24 cellular contexts compared by ENCODE assay signal in genomic region chr10:95532536-95532935, GRCh38. TPM values are rescaled to one million over a fixed set of nuclear protein-coding genes. Genes with fewer than 3 reads are reported as not detected.
DNase-seq lines count a peak whose midpoint lies in the region; ATAC-seq and TF ChIP-seq lines count a peak whose summit lies in the region.
"Had no signal": no experiment of that assay in that cellular context is flagged by ENCODE, and none has a peak within 500 bp of the region (broad histone marks: within the 10 kb centered on the region; RNA-seq: fewer than 3 reads in every experiment).

No MANE protein-coding gene starts in this region.

- ATAC-seq in heart left ventricle (no peak), Right ventricle myocardium inferior (no peak), psoas muscle (no peak), WTC11 (no peak)
- ATAC-seq: activated CD8-positive, alpha-beta T cell treated with anti-CD3 and anti-CD28 coated beads, Interleukin-2, amount 10 ng/mL, durations not matched to agents 7 days and 5 days; T-cell had no signal

- no peaks in the 10 kb centered on the region for H3F3A ChIP-seq in neural progenitor cell (ENCODE audit: low read depth)

- no peak overlapping the region for H2AFZ ChIP-seq in neural progenitor cell (replicated peaks)

- 98 to 100% (median 98%) methylated on average over 2 of the region's 2 CpGs for WGBS in heart left ventricle, 4 donors
- 82 to 84% methylated on average over 2 of the region's 2 CpGs for WGBS in esophagus, 2 donors
- WGBS in psoas muscle, 3 donors = 92 to 100% (median 96%) methylated on average over 2 of the region's 2 CpGs

- no peak overlapping the region for H3K4me2 ChIP-seq in neural progenitor cell

- H3K9me3 ChIP-seq in heart left ventricle (no peaks in the 10 kb centered on the region), esophagus (ENCODE audit: control insufficient read depth in 2 of 2, insufficient read depth in 1 of 2, low read depth in 1 of 2, low read length in 1 of 2) (no peaks in the 10 kb centered on the region), psoas muscle (no peaks in the 10 kb centered on the region), neural progenitor cell (ENCODE audit: low read depth) (no peaks in the 10 kb centered on the region)
- H3K9me3 ChIP-seq: lower lobe of right lung, neutrophil, SJSA1, testis had no signal

- DNase-seq in heart left ventricle (no peak), Right ventricle myocardium inferior (ENCODE audit: missing footprints) (no peak), psoas muscle (no peak), WTC11 (ENCODE audit: low spot score) (no peak), ecto neural progenitor cell (ENCODE audit: low spot score) (no peak), neural progenitor cell (ENCODE audit: low spot score) (no peak)
- DNase-seq in activated CD4-positive, alpha-beta T cell treated with anti-CD3 and anti-CD28 coated beads, Interleukin-2, amount 10 ng/mL, durations not matched to agents 24 days and 14 days = no peak
- DNase-seq: activated CD4-positive, CD25-positive, alpha-beta regulatory T cell treated with anti-CD3 and anti-CD28 coated beads, Interleukin-2, amount 50 U/mL, for 72 hours; activated CD8-positive, alpha-beta T cell treated with anti-CD3 and anti-CD28 coated beads, Interleukin-2, amount 10 ng/mL, durations not matched to agents 7 days and 5 days; activated effector memory CD4-positive, alpha-beta T cell treated with anti-CD3 and anti-CD28 coated beads, Interleukin-2, amount 50 U/mL, for 16 hours; activated naive CD8-positive, alpha-beta T cell treated with anti-CD3 and anti-CD28 coated beads, Interleukin-2, amount 10 ng/mL, durations not matched to agents 7 days and 5 days; activated T-cell treated with anti-CD3 and anti-CD28 coated beads for 4 hours; AML-193; cerebellar nuclear complex; lower lobe of right lung; NCI-H1436 treated with DMSO at 0.1 percent for 48 hours; NCI-H524 treated with DMSO at 0.1 percent for 48 hours; small intestine; testis had no signal

- no peaks in the 10 kb centered on the region for H3K79me2 ChIP-seq in neural progenitor cell (ENCODE audit: low read depth)

- no peaks in the 10 kb centered on the region for H3K36me3 ChIP-seq in heart left ventricle
- no peaks in the 10 kb centered on the region for H3K36me3 ChIP-seq in esophagus (ENCODE audit: control insufficient read depth in 2 of 2, insufficient read depth in 2 of 2, low read length in 1 of 2)
- no peaks in the 10 kb centered on the region for H3K36me3 ChIP-seq in psoas muscle (ENCODE audit: insufficient read depth in 1 of 2, low read depth in 1 of 2)
- H3K36me3 ChIP-seq in neural progenitor cell = no peaks in the 10 kb centered on the region
- H3K36me3 ChIP-seq: lower lobe of right lung, neutrophil, SJSA1 had no signal

- H3K27me3 ChIP-seq in heart left ventricle (no peaks in the 10 kb centered on the region), esophagus (ENCODE audit: control insufficient read depth in 1 of 2, insufficient read depth in 2 of 2, low read length in 2 of 2) (no peaks in the 10 kb centered on the region), psoas muscle (ENCODE audit: insufficient read depth in 3 of 3, low read length in 2 of 3) (no peaks in the 10 kb centered on the region), neural progenitor cell (no peaks in the 10 kb centered on the region)
- H3K27me3 ChIP-seq: neutrophil, SJSA1, testis had no signal

- H3K27ac Mint-ChIP-seq in WTC11 = no peak overlapping the region; the same call in 1 of the 2 replicates
- H3K27ac Mint-ChIP-seq in neural progenitor cell = no peak overlapping the region
- H3K27ac Mint-ChIP-seq in activated CD4-positive, alpha-beta T cell treated with anti-CD3 and anti-CD28 coated beads, Interleukin-2, amount 10 ng/mL, durations not matched to agents 24 days and 14 days = no peak overlapping the region
- H3K27ac Mint-ChIP-seq: activated CD8-positive, alpha-beta T cell treated with anti-CD3 and anti-CD28 coated beads, Interleukin-2, amount 10 ng/mL, durations not matched to agents 7 days and 5 days; activated naive CD8-positive, alpha-beta T cell treated with anti-CD3 and anti-CD28 coated beads, Interleukin-2, amount 10 ng/mL, durations not matched to agents 7 days and 5 days; stimulated activated memory B cell treated with anti-CD40 and anti-IgM and Interleukin-4, amounts not matched to agents 10 μg/mL and 1 μg/mL and 100 μg/mL, for 72 hours; T-cell had no signal

- no peak overlapping the region for H3K9ac ChIP-seq in neural progenitor cell

- CTCF ChIA-PET in WTC11 (lab: Charles Lee) = no interaction called here

- no peak for TF ChIP-seq CTCF in heart left ventricle (IDR thresholded peaks at IDR 0.05)
- no peak for TF ChIP-seq CTCF in psoas muscle (IDR thresholded peaks at IDR 0.05)
- TF ChIP-seq CTCF in WTC11 (IDR thresholded peaks at IDR 0.05) = no peak
- TF ChIP-seq CTCF in neural progenitor cell (IDR thresholded peaks at IDR 0.05) = no peak

- no peak overlapping the region for H3K4me3 ChIP-seq in heart left ventricle
- H3K4me3 ChIP-seq in esophagus (ENCODE audit: low read depth in 1 of 2, low read length in 2 of 2) = no peak overlapping the region
- H3K4me3 ChIP-seq in psoas muscle = no peak overlapping the region
- no peak overlapping the region for H3K4me3 ChIP-seq in neural progenitor cell
- H3K4me3 ChIP-seq: lower lobe of right lung, SJSA1, testis had no signal

- H3K27ac ChIP-seq in heart left ventricle = peak overlapping the region in 9 of 12 donors; percentile 24 to 91 (median 30)
- peak overlapping the region; percentile 28 to 71 for H3K27ac ChIP-seq in esophagus (ENCODE audit: low read depth in 2 of 2, low read length in 1 of 2)
- peak overlapping the region; percentile 43 for H3K27ac ChIP-seq in psoas muscle
- no peak overlapping the region for H3K27ac ChIP-seq in neural progenitor cell
- H3K27ac ChIP-seq: lower lobe of right lung, neutrophil, SJSA1, testis had no signal

- H3K4me1 ChIP-seq in heart left ventricle (peaks cover 13 to 100% (median 76%) of the 10 kb centered on the region in 12 donors), esophagus (ENCODE audit: control insufficient read depth in 2 of 2, insufficient read depth in 2 of 2, low read length in 1 of 2) (peaks cover 3 to 10% of the 10 kb centered on the region in 2 donors), psoas muscle (peaks cover 77% of the 10 kb centered on the region), neural progenitor cell (no peaks in the 10 kb centered on the region)
- H3K4me1 ChIP-seq: SJSA1, testis had no signal

- H3K4me3 Mint-ChIP-seq in WTC11 (no peak overlapping the region), neural progenitor cell (no peak overlapping the region)
- no peak overlapping the region for H3K4me3 Mint-ChIP-seq in activated CD4-positive, alpha-beta T cell treated with anti-CD3 and anti-CD28 coated beads, Interleukin-2, amount 10 ng/mL, durations not matched to agents 24 days and 14 days
- H3K4me3 Mint-ChIP-seq: activated CD8-positive, alpha-beta T cell treated with anti-CD3 and anti-CD28 coated beads, Interleukin-2, amount 10 ng/mL, durations not matched to agents 7 days and 5 days; activated naive CD8-positive, alpha-beta T cell treated with anti-CD3 and anti-CD28 coated beads, Interleukin-2, amount 10 ng/mL, durations not matched to agents 7 days and 5 days; stimulated activated memory B cell treated with anti-CD40 and anti-IgM and Interleukin-4, amounts not matched to agents 10 μg/mL and 1 μg/mL and 100 μg/mL, for 72 hours; T-cell had no signal

- POLR2A ChIA-PET in WTC11 (lab: Charles Lee) = no interaction called here

- no peaks in the 10 kb centered on the region for H3K36me3 Mint-ChIP-seq in WTC11
- no peaks in the 10 kb centered on the region for H3K36me3 Mint-ChIP-seq in neural progenitor cell
- no peaks in the 10 kb centered on the region for H3K36me3 Mint-ChIP-seq in activated CD4-positive, alpha-beta T cell treated with anti-CD3 and anti-CD28 coated beads, Interleukin-2, amount 10 ng/mL, durations not matched to agents 24 days and 14 days (ENCODE audit: low read depth)
- H3K36me3 Mint-ChIP-seq: activated naive CD8-positive, alpha-beta T cell treated with anti-CD3 and anti-CD28 coated beads, Interleukin-2, amount 10 ng/mL, durations not matched to agents 7 days and 5 days; stimulated activated memory B cell treated with anti-CD40 and anti-IgM and Interleukin-4, amounts not matched to agents 10 μg/mL and 1 μg/mL and 100 μg/mL, for 72 hours; T-cell had no signal

- H3K27me3 Mint-ChIP-seq in WTC11 (ENCODE audit: low read depth) = no peaks in the 10 kb centered on the region
- H3K27me3 Mint-ChIP-seq in neural progenitor cell (ENCODE audit: insufficient read depth, low read depth) = peaks cover 7% of the 10 kb centered on the region
- peaks cover 4% of the 10 kb centered on the region for H3K27me3 Mint-ChIP-seq in activated CD4-positive, alpha-beta T cell treated with anti-CD3 and anti-CD28 coated beads, Interleukin-2, amount 10 ng/mL, durations not matched to agents 24 days and 14 days

- no peaks in the 10 kb centered on the region for H3K9me3 Mint-ChIP-seq in WTC11
- H3K9me3 Mint-ChIP-seq in neural progenitor cell = no peaks in the 10 kb centered on the region
- H3K9me3 Mint-ChIP-seq in activated CD4-positive, alpha-beta T cell treated with anti-CD3 and anti-CD28 coated beads, Interleukin-2, amount 10 ng/mL, durations not matched to agents 24 days and 14 days = no peaks in the 10 kb centered on the region
- H3K9me3 Mint-ChIP-seq: activated naive CD8-positive, alpha-beta T cell treated with anti-CD3 and anti-CD28 coated beads, Interleukin-2, amount 10 ng/mL, durations not matched to agents 7 days and 5 days; stimulated activated memory B cell treated with anti-CD40 and anti-IgM and Interleukin-4, amounts not matched to agents 10 μg/mL and 1 μg/mL and 100 μg/mL, for 72 hours; T-cell had no signal

- no peak for TF ChIP-seq POLR2A in heart left ventricle (IDR thresholded peaks at IDR 0.05)

- intact Hi-C loops in heart left ventricle (cut with DNase I) = no loop called here
- intact Hi-C loops in Right ventricle myocardium inferior (cut with DNase I) = no loop called here
- intact Hi-C loops in psoas muscle (cut with DNase I) = no loop called here
- intact Hi-C loops in activated CD4-positive, alpha-beta T cell treated with anti-CD3 and anti-CD28 coated beads, Interleukin-2, amount 10 ng/mL, durations not matched to agents 24 days and 14 days (cut with micrococcal nuclease) = no loop called here

- no peaks in the 10 kb centered on the region for H4K20me1 ChIP-seq in neural progenitor cell (ENCODE audit: low read depth)

- H3K4me1 Mint-ChIP-seq in WTC11 (peaks cover 57% of the 10 kb centered on the region), neural progenitor cell (peaks cover 19% of the 10 kb centered on the region)
- peaks cover 5% of the 10 kb centered on the region for H3K4me1 Mint-ChIP-seq in activated CD4-positive, alpha-beta T cell treated with anti-CD3 and anti-CD28 coated beads, Interleukin-2, amount 10 ng/mL, durations not matched to agents 24 days and 14 days
- H3K4me1 Mint-ChIP-seq: activated naive CD8-positive, alpha-beta T cell treated with anti-CD3 and anti-CD28 coated beads, Interleukin-2, amount 10 ng/mL, durations not matched to agents 7 days and 5 days; T-cell had no signal

RNA-seq across cellular contexts. Expression of gene SORBS1, which starts 28.6 kb away (rescaled TPM):
- 1,000 to 10,000 TPM in 5 of 9 donors, 100 to 1,000 TPM in 4; 380 to 1,440 (median 1,065) TPM for total RNA-seq in heart left ventricle
- polyA plus RNA-seq in heart left ventricle = 100 to 1,000 TPM; 355 to 380 TPM
- 666 TPM for total RNA-seq in Right ventricle myocardium inferior
- polyA plus RNA-seq in esophagus = 10 to 100 TPM; 32.7 to 66.3 TPM
- 100 to 1,000 TPM in 3 of 4 donors, 10 to 100 TPM in 1; 71.1 to 306 (median 160) TPM for total RNA-seq in psoas muscle
- polyA plus RNA-seq in psoas muscle = 100 to 1,000 TPM in 2 of 3 donors, 10 to 100 TPM in 1; 17.3 to 270 (median 121) TPM
- 33.8 to 39.9 TPM (median 34.3 TPM) in 3 replicates for total RNA-seq in WTC11 (2021)
- total RNA-seq in neural progenitor cell (ENCODE audit: low replicate concordance) = 10.1 and 16.1 TPM in 2 replicates
- total RNA-seq in activated CD4-positive, alpha-beta T cell treated with anti-CD3 and anti-CD28 coated beads, Interleukin-2, amount 10 ng/mL, durations not matched to agents 24 days and 14 days = 0.66 and 0.77 TPM in 2 replicates
